9 cellular contexts compared by ENCODE assay signal in genomic region chrX:128975716-128976115, GRCh38.
DNase-seq lines count a peak whose midpoint lies in the region; ATAC-seq, FAIRE-seq and TF ChIP-seq lines count a peak whose summit lies in the region.
"Had no signal": no experiment of that assay in that cellular context is flagged by ENCODE, and none has a peak within 500 bp of the region (broad histone marks: within the 10 kb centered on the region; RNA-seq: fewer than 3 reads in every experiment).

No MANE protein-coding gene starts in this region.

- dilution Hi-C loops in keratinocyte (cut with MboI; ENCODE audit: extremely low pct_ligation_motif_present, low sequenced_read_pairs): no loop called here

- POLR2A ChIA-PET in activated CD8-positive, alpha-beta T cell treated with anti-CD3 and anti-CD28 coated beads for 36 hours (lab: Charles Lee): no interaction called here

- TF ChIP-seq CTCF in KMS-11 (conservative IDR thresholded peaks at IDR 0.05; ENCODE audit: low read depth, low read length): peak; percentile 75
- TF ChIP-seq CTCF in activated CD8-positive, alpha-beta T cell treated with anti-CD3 and anti-CD28 coated beads for 36 hours (IDR thresholded peaks at IDR 0.05): no peak
- peak; percentile 49 to 83 (median 69) for TF ChIP-seq CTCF in keratinocyte (optimal IDR thresholded peaks at IDR 0.05 in 1 of 3, IDR thresholded peaks at IDR 0.05 in 1 of 3, conservative IDR thresholded peaks at IDR 0.05 in 1 of 3; ENCODE audit: extremely low read depth in 1 of 3, insufficient read depth in 2 of 3, low read length in 3 of 3)

- H3K9me3 Mint-ChIP-seq in activated CD8-positive, alpha-beta T cell treated with anti-CD3 and anti-CD28 coated beads for 36 hours: no peaks in the 10 kb centered on the region

- H3K79me2 ChIP-seq in KMS-11 (ENCODE audit: insufficient read depth, low read depth) (no peaks in the 10 kb centered on the region), keratinocyte (ENCODE audit: control insufficient read depth, insufficient read depth, low read length) (no peaks in the 10 kb centered on the region)

- H3K9ac ChIP-seq in KMS-11 (no peak overlapping the region), keratinocyte (ENCODE audit: control insufficient read depth, extremely low read depth, insufficient read depth, low read length) (no peak overlapping the region)

- no peaks in the 10 kb centered on the region for H3K4me1 ChIP-seq in KMS-11 (ENCODE audit: low read depth, poor library complexity, severe bottlenecking)
- H3K4me1 ChIP-seq in keratinocyte (ENCODE audit: control insufficient read depth, extremely low read depth, insufficient read depth, low read length): no peaks in the 10 kb centered on the region

- no peaks in the 10 kb centered on the region for H4K20me1 ChIP-seq in KMS-11 (ENCODE audit: insufficient read depth)
- no peaks in the 10 kb centered on the region for H4K20me1 ChIP-seq in keratinocyte (ENCODE audit: control insufficient read depth, extremely low read depth, insufficient read depth, low read length)

- H3K4me3 ChIP-seq in KMS-11 (IDR thresholded peaks at IDR 0.05; ENCODE audit: insufficient read depth, low read depth, low read length) (no peak overlapping the region), keratinocyte (ENCODE audit: control insufficient read depth in 2 of 3, extremely low read depth in 1 of 3, insufficient read depth in 2 of 3, low read depth in 1 of 3, low read length in 3 of 3) (no peak overlapping the region)

- H3K27ac ChIP-seq in KMS-11 (no peak overlapping the region), keratinocyte (ENCODE audit: control insufficient read depth, insufficient read depth, low read length) (no peak overlapping the region)

- no peak overlapping the region for H3K27ac Mint-ChIP-seq in activated CD8-positive, alpha-beta T cell treated with anti-CD3 and anti-CD28 coated beads for 36 hours

- H2AFZ ChIP-seq in KMS-11 (ENCODE audit: low read depth) (no peak overlapping the region), keratinocyte (ENCODE audit: control insufficient read depth, low read length) (no peak overlapping the region)

- DNase-seq in D341Med (ENCODE audit: low spot score) (peak; percentile 65), keratinocyte (ENCODE audit: low read depth, low spot score) (no peak)
- peak; percentile 19 for DNase-seq in activated CD8-positive, alpha-beta T cell treated with anti-CD3 and anti-CD28 coated beads for 36 hours
- DNase-seq in effector CD4-positive, alpha-beta T cell: no peak
- no peak for DNase-seq in activated effector memory CD4-positive, alpha-beta T cell treated with anti-CD3 and anti-CD28 coated beads, Interleukin-2, amount 50 U/mL, for 16 hours

- FAIRE-seq in keratinocyte (lab: Jason Lieb, UNC): no peak
- FAIRE-seq: endometrium had no signal

- intact Hi-C loops in activated CD8-positive, alpha-beta T cell treated with anti-CD3 and anti-CD28 coated beads for 36 hours (cut with micrococcal nuclease): no loop called here

- ATAC-seq in GM18870 (IDR thresholded peaks at IDR 0.05; ENCODE audit: unreplicated experiment) (peak; percentile 63), GM21381 (IDR thresholded peaks at IDR 0.05; ENCODE audit: unreplicated experiment) (no peak)
- no peak for ATAC-seq in activated CD8-positive, alpha-beta T cell treated with anti-CD3 and anti-CD28 coated beads for 36 hours

- H3K27me3 Mint-ChIP-seq in activated CD8-positive, alpha-beta T cell treated with anti-CD3 and anti-CD28 coated beads for 36 hours: no peaks in the 10 kb centered on the region

- CTCF ChIA-PET in activated CD8-positive, alpha-beta T cell treated with anti-CD3 and anti-CD28 coated beads for 36 hours (lab: Charles Lee): no interaction called here

- H3K4me1 Mint-ChIP-seq in activated CD8-positive, alpha-beta T cell treated with anti-CD3 and anti-CD28 coated beads for 36 hours (ENCODE audit: low read depth): no peaks in the 10 kb centered on the region

- no peaks in the 10 kb centered on the region for H3K36me3 Mint-ChIP-seq in activated CD8-positive, alpha-beta T cell treated with anti-CD3 and anti-CD28 coated beads for 36 hours (ENCODE audit: low read depth)

- H3K27me3 ChIP-seq in KMS-11 (ENCODE audit: insufficient read depth, low read depth) (no peaks in the 10 kb centered on the region), keratinocyte (ENCODE audit: control insufficient read depth, extremely low read depth, insufficient read depth, low read length) (no peaks in the 10 kb centered on the region)

- H3K9me1 ChIP-seq in keratinocyte (ENCODE audit: control insufficient read depth, extremely low read depth, insufficient read depth, low read length): no peaks in the 10 kb centered on the region

- H3K9me3 ChIP-seq in keratinocyte (ENCODE audit: control insufficient read depth, low read depth, low read length): no peaks in the 10 kb centered on the region

- H3K4me3 Mint-ChIP-seq in activated CD8-positive, alpha-beta T cell treated with anti-CD3 and anti-CD28 coated beads for 36 hours: no peak overlapping the region

- H3K4me2 ChIP-seq in KMS-11: no peak overlapping the region
- H3K4me2 ChIP-seq in keratinocyte (ENCODE audit: control insufficient read depth, extremely low read depth, insufficient read depth, low read depth, low read length): no peak overlapping the region

- H3K36me3 ChIP-seq in KMS-11 (ENCODE audit: insufficient read depth) (no peaks in the 10 kb centered on the region), keratinocyte (ENCODE audit: control insufficient read depth in 2 of 2, extremely low read depth in 1 of 2, insufficient read depth in 2 of 2, low read length in 2 of 2) (no peaks in the 10 kb centered on the region)

Comparison
In these comparisons a context has a peak if more than half of its experiments do, and no peak if none do; other contexts are left out.
1. DNase-seq: peak in D341Med (single experiment) and activated CD8-positive, alpha-beta T cell treated with anti-CD3 and anti-CD28 coated beads for 36 hours (single experiment); none in keratinocyte (single experiment), effector CD4-positive, alpha-beta T cell (single experiment) and activated effector memory CD4-positive, alpha-beta T cell treated with anti-CD3 and anti-CD28 coated beads, Interleukin-2, amount 50 U/mL, for 16 hours (single experiment).